ENCODE assay signal across 33 cellular contexts in genomic region chr18:2629003-2629402, GRCh38. TPM values are rescaled to one million over a fixed set of nuclear protein-coding genes. Genes with fewer than 3 reads are reported as not detected.
"Had no signal": no experiment of that assay in that cellular context is flagged by ENCODE, and none has a peak within 500 bp of the region (broad histone marks: within the 10 kb centered on the region; RNA-seq: fewer than 3 reads in every experiment).

No MANE protein-coding gene starts in this region.

- H3K27ac Mint-ChIP-seq: activated B cell treated with CpG ODN at 0.5 μM for 24 hours; activated CD4-positive, alpha-beta memory T cell treated with anti-CD3 and anti-CD28 coated beads for 36 hours; activated CD4-positive, alpha-beta T cell treated with anti-CD3 and anti-CD28 coated beads, Interleukin-2, amount 10 ng/mL, durations not matched to agents 24 days and 14 days; activated naive CD4-positive, alpha-beta T cell treated with anti-CD3 and anti-CD28 coated beads for 36 hours; activated T-cell treated with anti-CD3 and anti-CD28 coated beads, Interleukin-2, amount 50 U/mL, for 72 hours; activated T-helper 1 cell treated with anti-CD3 and anti-CD28 coated beads, Interleukin-12 subunit alpha, Interleukin-12 subunit beta, Interleukin-2, Interleukin-4 antibody, amounts not matched to agents 30 ng/mL and 10 ng/mL and 1 ng/mL, durations not matched to agents 14 hours and 24 hours and 36 hours; T-helper 1 cell treated with Interleukin-12 subunit alpha and Interleukin-12 subunit beta and Interleukin-4 antibody, amounts not matched to agents 30 μg/mL and 1 μg/mL, for 36 hours; T-helper 2 cell treated with Interferon-gamma antibody and Interleukin-4, amounts not matched to agents 5 μg/mL and 100 μg/mL, for 36 hours had no signal

- H3K27me3 ChIP-seq: adrenal gland, body of pancreas, brain microvascular endothelial cell, breast epithelium had no signal

- H3K27ac ChIP-seq: adrenal gland, body of pancreas, brain microvascular endothelial cell, breast epithelium, VCaP had no signal

- H3K4me3 ChIP-seq: adrenal gland, body of pancreas, breast epithelium had no signal

- DNase-seq: activated B cell treated with CpG ODN at 0.5 μM for 24 hours; activated CD4-positive, alpha-beta memory T cell treated with anti-CD3 and anti-CD28 coated beads for 36 hours; activated CD4-positive, alpha-beta T cell treated with anti-CD3 and anti-CD28 coated beads for 4 hours; activated CD4-positive, alpha-beta T cell treated with anti-CD3 and anti-CD28 coated beads, Interleukin-2, amount 50 U/mL, for 1 hour; activated CD4-positive, alpha-beta T cell treated with anti-CD3 and anti-CD28 coated beads, Interleukin-2, amount 50 U/mL, for 4 hours; activated CD4-positive, CD25-positive, alpha-beta regulatory T cell treated with anti-CD3 and anti-CD28 coated beads, Interleukin-2, amount 50 U/mL, for 72 hours; activated CD8-positive, alpha-beta memory T cell treated with anti-CD3 and anti-CD28 coated beads, Interleukin-2, amount 50 U/mL, for 4 hours; activated CD8-positive, alpha-beta T cell treated with anti-CD3 and anti-CD28 coated beads for 36 hours; activated effector memory CD4-positive, alpha-beta T cell treated with anti-CD3 and anti-CD28 coated beads, Interleukin-2, amount 50 U/mL, for 16 hours; activated gamma-delta T cell treated with Interleukin-2 at 50 U/mL for 16 hours; activated naive CD4-positive, alpha-beta T cell; activated naive CD4-positive, alpha-beta T cell treated with anti-CD3 and anti-CD28 coated beads for 36 hours; activated naive CD4-positive, alpha-beta T cell treated with anti-CD3 and anti-CD28 coated beads, Interleukin-2, amount 50 U/mL, for 16 hours; activated T-cell treated with anti-CD3 and anti-CD28 coated beads for 4 hours; activated T-cell treated with anti-CD3 and anti-CD28 coated beads, Interleukin-2, amount 50 U/mL, for 1 hour; activated T-cell treated with anti-CD3 and anti-CD28 coated beads, Interleukin-2, amount 50 U/mL, for 4 hours; activated T-cell treated with anti-CD3 and anti-CD28 coated beads, Interleukin-2, amount 50 U/mL, for 72 hours; adrenal gland; amniotic stem cell; aorta; body of pancreas; brain microvascular endothelial cell; central memory CD4-positive, alpha-beta T cell; T-helper 1 cell; T-helper 2 cell; T-helper 9 cell had no signal

- H3K9me3 ChIP-seq: adrenal gland, body of pancreas, breast epithelium had no signal

- H3K9me3 Mint-ChIP-seq: activated naive CD4-positive, alpha-beta T cell treated with anti-CD3 and anti-CD28 coated beads for 36 hours; activated T-helper 17 cell treated with anti-CD3 and anti-CD28 coated beads, Interleukin-2, amount 50 U/mL, for 72 hours had no signal

- H3K4me3 Mint-ChIP-seq: activated B cell treated with CpG ODN at 0.5 μM for 24 hours; activated CD4-positive, alpha-beta memory T cell treated with anti-CD3 and anti-CD28 coated beads for 36 hours; activated CD4-positive, alpha-beta T cell treated with anti-CD3 and anti-CD28 coated beads, Interleukin-2, amount 10 ng/mL, durations not matched to agents 24 days and 14 days; activated CD8-positive, alpha-beta T cell treated with anti-CD3 and anti-CD28 coated beads for 36 hours; activated naive CD4-positive, alpha-beta T cell treated with anti-CD3 and anti-CD28 coated beads for 36 hours; activated T-cell treated with anti-CD3 and anti-CD28 coated beads, Interleukin-2, amount 50 U/mL, for 4 hours; activated T-cell treated with anti-CD3 and anti-CD28 coated beads, Interleukin-2, amount 50 U/mL, for 72 hours; activated T-helper 1 cell treated with anti-CD3 and anti-CD28 coated beads, Interleukin-12 subunit alpha, Interleukin-12 subunit beta, Interleukin-2, Interleukin-4 antibody, amounts not matched to agents 30 ng/mL and 10 ng/mL and 1 ng/mL, durations not matched to agents 14 hours and 24 hours and 36 hours; activated T-helper 17 cell treated with anti-CD3 and anti-CD28 coated beads, Interleukin-2, amount 50 U/mL, for 72 hours; T-helper 1 cell treated with Interleukin-12 subunit alpha and Interleukin-12 subunit beta and Interleukin-4 antibody, amounts not matched to agents 30 μg/mL and 1 μg/mL, for 36 hours; T-helper 2 cell treated with Interferon-gamma antibody and Interleukin-4, amounts not matched to agents 5 μg/mL and 100 μg/mL, for 36 hours had no signal

- H3K27me3 Mint-ChIP-seq: activated B cell treated with CpG ODN at 0.5 μM for 24 hours; activated CD4-positive, alpha-beta memory T cell treated with anti-CD3 and anti-CD28 coated beads for 36 hours; activated CD4-positive, alpha-beta T cell treated with anti-CD3 and anti-CD28 coated beads, Interleukin-2, amount 10 ng/mL, durations not matched to agents 24 days and 14 days; activated CD8-positive, alpha-beta T cell treated with anti-CD3 and anti-CD28 coated beads for 36 hours; activated T-helper 17 cell treated with anti-CD3 and anti-CD28 coated beads, Interleukin-2, amount 50 U/mL, for 72 hours had no signal

- ATAC-seq: activated CD8-positive, alpha-beta T cell treated with anti-CD3 and anti-CD28 coated beads for 36 hours; activated T-cell treated with anti-CD3 and anti-CD28 coated beads, Interleukin-2, amount 50 U/mL, for 4 hours; activated T-cell treated with anti-CD3 and anti-CD28 coated beads, Interleukin-2, amount 50 U/mL, for 72 hours; activated T-helper 17 cell treated with anti-CD3 and anti-CD28 coated beads, Interleukin-2, amount 50 U/mL, for 72 hours; body of pancreas had no signal

- H3K36me3 ChIP-seq: adrenal gland, brain microvascular endothelial cell, breast epithelium had no signal

- H3K4me1 ChIP-seq: adrenal gland, body of pancreas, breast epithelium had no signal

RNA-seq across cellular contexts. Expression of gene NDC80, which starts 57.6 kb away (rescaled TPM):
- total RNA-seq: body of pancreas had no signal
